ENCODE assay signal across 13 cellular contexts in genomic region chr1:198176179-198176578, GRCh38. TPM values are rescaled to one million over a fixed set of nuclear protein-coding genes. Genes with fewer than 3 reads are reported as not detected.
A peak's percentile ranks its signal among the peaks of the same experiment; 100 is the strongest.
DNase-seq lines count a peak whose midpoint lies in the region; ATAC-seq and TF ChIP-seq lines count a peak whose summit lies in the region.
"Had no signal": no experiment of that assay in that cellular context is flagged by ENCODE, and none has a peak within 500 bp of the region (broad histone marks: within the 10 kb centered on the region; RNA-seq: fewer than 3 reads in every experiment).

No MANE protein-coding gene starts in this region.

- H3K4me1 ChIP-seq in body of pancreas (peaks cover 78% of the 10 kb centered on the region), PC-3 (ENCODE audit: insufficient read depth, low read length) (peaks cover 16% of the 10 kb centered on the region)

- H3K4me3 ChIP-seq in body of pancreas (no peak overlapping the region), PC-3 (ENCODE audit: low read length) (no peak overlapping the region)
- H3K4me3 ChIP-seq: K562, lower lobe of right lung, right atrium auricular region had no signal

- H4K20me1 ChIP-seq in PC-3 (ENCODE audit: low read length), result peaks cover 14% of the 10 kb centered on the region

- ATAC-seq in GM18519 (IDR thresholded peaks at IDR 0.05; ENCODE audit: low FRiP score, unreplicated experiment), result peak; percentile 2
- ATAC-seq in T-cell (replicated peaks in 1 of 4), result peak in 3 of 4 experiments; percentile 8 to 21 (median 8)
- ATAC-seq in naive B cell (ENCODE audit: low read depth in 2 of 2), result no peak
- ATAC-seq in body of pancreas, result no peak
- no peak for ATAC-seq in HG03025 (IDR thresholded peaks at IDR 0.05; ENCODE audit: low FRiP score, unreplicated experiment)
- ATAC-seq in PC-3, result no peak
- ATAC-seq: K562, Right ventricle myocardium inferior had no signal

- no peaks in the 10 kb centered on the region for H3F3A ChIP-seq in PC-3 (ENCODE audit: low read length, unreplicated experiment)

- peaks cover 93% of the 10 kb centered on the region for H3K4me1 Mint-ChIP-seq in HFFc6 (ENCODE audit: low read depth)
- peaks cover 89 to 95% (median 90%) of the 10 kb centered on the region in 3 donors for H3K4me1 Mint-ChIP-seq in T-cell
- peaks cover 67 to 83% (median 72%) of the 10 kb centered on the region in 3 donors for H3K4me1 Mint-ChIP-seq in naive B cell

- H3K9me3 Mint-ChIP-seq in HFFc6 (no peaks in the 10 kb centered on the region), T-cell (no peaks in the 10 kb centered on the region), naive B cell (no peaks in the 10 kb centered on the region)

- no peak overlapping the region for H3K4me3 Mint-ChIP-seq in HFFc6
- H3K4me3 Mint-ChIP-seq in T-cell, result peak overlapping the region; percentile 50 to 57 (median 54)
- H3K4me3 Mint-ChIP-seq in naive B cell, result peak overlapping the region in 1 of 8 donors; percentile 1

- CTCF ChIA-PET in T-cell (lab: Charles Lee), result interaction anchor here in 1 of 2 donors (0.6 to 1.2 kb wide), 2 partner anchors 15 to 56 kb away, joined by 3 read pairs; no protein-coding TSS in a partner anchor
- CTCF ChIA-PET in PC-3 (lab: Charles Lee), result no interaction called here

- TF ChIP-seq POLR2A in body of pancreas (IDR thresholded peaks at IDR 0.05), result no peak

- intact Hi-C loops in body of pancreas (cut with DNase I), result no loop called here
- intact Hi-C loops in PC-3 (cut with micrococcal nuclease), result no loop called here

- H2AFZ ChIP-seq in PC-3 (ENCODE audit: low read length), result no peak overlapping the region

- DNase-seq in HFFc6 (no peak), T-cell (no peak), naive B cell (no peak), body of pancreas (no peak), PC-3 (no peak), T-helper 9 cell (no peak)
- DNase-seq: foreskin melanocyte, lower lobe of right lung had no signal

- H3K27me3 ChIP-seq in body of pancreas (no peaks in the 10 kb centered on the region), PC-3 (ENCODE audit: low read length) (no peaks in the 10 kb centered on the region)
- H3K27me3 ChIP-seq: right atrium auricular region had no signal

- H3K79me2 ChIP-seq in PC-3 (ENCODE audit: low read length), result peaks cover 100% of the 10 kb centered on the region

- H3K36me3 Mint-ChIP-seq in HFFc6 (ENCODE audit: low read depth) (peaks cover 5% of the 10 kb centered on the region; the same call in 1 of the 2 replicates), T-cell (no peaks in the 10 kb centered on the region), naive B cell (no peaks in the 10 kb centered on the region)

- POLR2A ChIA-PET in T-cell (lab: Charles Lee) (no interaction called here), PC-3 (lab: Charles Lee; ENCODE audit: unreplicated experiment) (no interaction called here)

- peak overlapping the region; percentile 59 for H3K27ac Mint-ChIP-seq in HFFc6
- H3K27ac Mint-ChIP-seq in T-cell, result peak overlapping the region; percentile 92 to 94
- peak overlapping the region in 5 of 6 donors; percentile 24 to 93 (median 43) for H3K27ac Mint-ChIP-seq in naive B cell

- H3K27ac ChIP-seq in body of pancreas (no peak overlapping the region), PC-3 (ENCODE audit: low read length) (no peak overlapping the region)
- H3K27ac ChIP-seq: lower lobe of right lung had no signal

- no TSS peak for BruUV-seq in PC-3 (replicated peaks; lab: Mats Ljungman, UMichigan)

- no peaks in the 10 kb centered on the region for H3K36me3 ChIP-seq in body of pancreas (replicated peaks in 1 of 2; ENCODE audit: insufficient read depth in 1 of 2, low read depth in 2 of 2)
- H3K36me3 ChIP-seq in PC-3 (ENCODE audit: low read depth, low read length), result no peaks in the 10 kb centered on the region
- H3K36me3 ChIP-seq: lower lobe of right lung, right atrium auricular region had no signal

- H3K27me3 Mint-ChIP-seq in HFFc6 (ENCODE audit: insufficient read depth) (no peaks in the 10 kb centered on the region), T-cell (no peaks in the 10 kb centered on the region), naive B cell (no peaks in the 10 kb centered on the region)

- 82 to 91% methylated on average over 1 of the region's 1 CpG for WGBS in body of pancreas, 2 donors

- H3K9me2 ChIP-seq in PC-3 (replicated peaks; ENCODE audit: low read length), result no peaks in the 10 kb centered on the region

- H3K9me3 ChIP-seq in body of pancreas (no peaks in the 10 kb centered on the region), PC-3 (ENCODE audit: low read length) (no peaks in the 10 kb centered on the region)
- H3K9me3 ChIP-seq: lower lobe of right lung, right atrium auricular region had no signal

- no peak for TF ChIP-seq CTCF in HFFc6 (IDR thresholded peaks at IDR 0.05)
- no peak for TF ChIP-seq CTCF in body of pancreas (IDR thresholded peaks at IDR 0.05)
- TF ChIP-seq CTCF in PC-3 (conservative IDR thresholded peaks at IDR 0.05; ENCODE audit: low read depth, low read length), result no peak

- no peak overlapping the region for H3K9ac ChIP-seq in PC-3 (ENCODE audit: low read length)

- no peak overlapping the region for H3K4me2 ChIP-seq in PC-3 (ENCODE audit: low read length)

RNA-seq across cellular contexts. Expression of gene NEK7, which starts 19.4 kb away (rescaled TPM):
- 100 to 1,000 TPM; 452 to 692 (median 485) TPM for total RNA-seq in HFFc6 (2021; fragmentation: NEBNext Ultra II Directional; extraction: Animal tissue kit (Norgen Biotek cat#: 25700))
- 10 to 100 TPM; 31.8 to 75.4 (median 69.9) TPM for total RNA-seq in T-cell
- 10 to 100 TPM; 26.4 to 41.2 (median 34.2) TPM for polyA plus RNA-seq in naive B cell (ENCODE audit: low read depth in 6 of 6)
- 10 to 100 TPM; 39.2 to 49.5 TPM for total RNA-seq in body of pancreas
- total RNA-seq in PC-3 (2014; rRNA removed), result 23.2 and 25.2 TPM in 2 replicates

Comparison
In these comparisons a context has a peak if more than half of its experiments do, and no peak if none do; other contexts are left out.
1. ATAC-seq: peak in GM18519 (single experiment) and T-cell (3 of 4); none in naive B cell (0 of 2), body of pancreas (single experiment), HG03025 (single experiment) and PC-3 (single experiment).
2. H3K27ac Mint-ChIP-seq: peak in every context shown above with its lines; median percentile 93 in T-cell; 59 in HFFc6; 43 in naive B cell.
3. RNA of gene NEK7, which starts 19.4 kb away (total RNA-seq): 452 to 692 TPM in HFFc6; 31.8 to 75.4 TPM in T-cell, 39.2 to 49.5 TPM in body of pancreas and 23.2 to 25.2 TPM in PC-3; every median in the first group is over 4 times any median in the second.